ENCODE assay signal across 24 cellular contexts in genomic region chr14:92528486-92529100, GRCh38. TPM values are rescaled to one million over a fixed set of nuclear protein-coding genes. Genes with fewer than 3 reads are reported as not detected.
DNase-seq lines count a peak whose midpoint lies in the region; ATAC-seq, FAIRE-seq and TF ChIP-seq lines count a peak whose summit lies in the region.
"Had no signal": no experiment of that assay in that cellular context is flagged by ENCODE, and none has a peak within 500 bp of the region (broad histone marks: within the 10 kb centered on the region; RNA-seq: fewer than 3 reads in every experiment).

No MANE protein-coding gene starts in this region.

- peaks cover 63 to 83% (median 64%) of the 10 kb centered on the region in 3 donors for H3K4me1 Mint-ChIP-seq in CD8-positive, alpha-beta memory T cell
- peaks cover 65 to 75% of the 10 kb centered on the region in 2 donors for H3K4me1 Mint-ChIP-seq in effector memory CD8-positive, alpha-beta T cell (ENCODE audit: low read depth in 2 of 2)
- H3K4me1 Mint-ChIP-seq: neural progenitor cell had no signal

- no peak for DNase-seq in CD8-positive, alpha-beta memory T cell
- DNase-seq in IMR-90, result no peak
- DNase-seq in effector memory CD8-positive, alpha-beta T cell, result no peak
- peak; percentile 61 for DNase-seq in sigmoid colon
- DNase-seq in GM12891 (ENCODE audit: insufficient read length, low spot score), result no peak
- DNase-seq in esophagus squamous epithelium (lab: John Stamatoyannopoulos, UW), result no peak
- DNase-seq: activated naive CD4-positive, alpha-beta T cell; COR-L47; hypothalamus; left cardiac atrium; NCI-H1694; NCI-H446 treated with DMSO at 0.1 percent for 48 hours; NCI-H774; SHP77 treated with DMSO at 0.1 percent for 48 hours; small intestine; stimulated activated naive CD8-positive, alpha-beta T cell treated with anti-CD3 and anti-CD28 coated beads, Interleukin-15, amount 100 ng/mL, for 72 hours; T-helper 2 cell; tibial artery had no signal

- peak overlapping the region; percentile 83 for H2AK9ac ChIP-seq in IMR-90 (replicated peaks; ENCODE audit: low read depth, low read length, poor library complexity)

- H3K79me1 ChIP-seq in IMR-90 (ENCODE audit: low read depth in 1 of 2, low read length in 2 of 2), result peaks cover 48 to 79% of the 10 kb centered on the region in 2 experiments

- no peak overlapping the region for H3K27ac ChIP-seq in CD8-positive, alpha-beta memory T cell (ENCODE audit: low read depth, low read length)
- peak overlapping the region; percentile 75 for H3K27ac ChIP-seq in IMR-90 (ENCODE audit: insufficient read depth, low read length)
- H3K27ac ChIP-seq in sigmoid colon, result peak overlapping the region in 3 of 4 donors; percentile 64 to 85 (median 80)
- H3K27ac ChIP-seq in esophagus squamous epithelium, result peak overlapping the region in 1 of 4 donors; percentile 52
- H3K27ac ChIP-seq: BLaER1, neural progenitor cell, tibial artery had no signal

- peak overlapping the region; percentile 1 for H2AFZ ChIP-seq in IMR-90 (replicated peaks; ENCODE audit: low read length, poor library complexity)
- H2AFZ ChIP-seq: neural progenitor cell had no signal

- H3K4me2 ChIP-seq in IMR-90 (ENCODE audit: low read depth, low read length), result no peak overlapping the region
- H3K4me2 ChIP-seq: BLaER1, neural progenitor cell had no signal

- H3K14ac ChIP-seq in IMR-90 (replicated peaks; ENCODE audit: low read depth, low read length), result peak overlapping the region; percentile 84; the same call in 1 of the 2 replicates

- peak overlapping the region; percentile 24 for H3K18ac ChIP-seq in IMR-90 (ENCODE audit: low read depth, low read length)

- in situ Hi-C loops in IMR-90 (cut with MboI; ENCODE audit: low sequenced_read_pairs), result no loop called here

- no peak overlapping the region for H3K4me3 ChIP-seq in CD8-positive, alpha-beta memory T cell (ENCODE audit: low read length)
- H3K4me3 ChIP-seq in IMR-90 (ENCODE audit: insufficient read depth, low read depth, low read length) (no peak overlapping the region), sigmoid colon (no peak overlapping the region), esophagus squamous epithelium (no peak overlapping the region)
- H3K4me3 ChIP-seq: BLaER1, neural progenitor cell, Peyer's patch, tibial artery had no signal

- POLR2A ChIA-PET in CD8-positive, alpha-beta memory T cell (lab: Charles Lee), result interaction anchor here (1.2 kb wide), 1 partner anchor 58 kb away, joined by 4 read pairs; no protein-coding TSS in a partner anchor
- POLR2A ChIA-PET in IMR-90 (lab: Charles Lee; ENCODE audit: unreplicated experiment), result no interaction called here

- no peak overlapping the region for H3K4me3 Mint-ChIP-seq in CD8-positive, alpha-beta memory T cell
- H3K4me3 Mint-ChIP-seq in effector memory CD8-positive, alpha-beta T cell, result peak overlapping the region; percentile 8 to 72
- H3K4me3 Mint-ChIP-seq: neural progenitor cell had no signal

- intact Hi-C loops in IMR-90 (cut with micrococcal nuclease), result no loop called here
- intact Hi-C loops in sigmoid colon (cut with DNase I), result no loop called here
- intact Hi-C loops in esophagus squamous epithelium (cut with DNase I), result no loop called here

- no peaks in the 10 kb centered on the region for H3K36me3 ChIP-seq in CD8-positive, alpha-beta memory T cell (ENCODE audit: insufficient read depth, low read length)
- H3K36me3 ChIP-seq in IMR-90 (ENCODE audit: control insufficient read depth, insufficient read depth, low read length), result no peaks in the 10 kb centered on the region
- no peaks in the 10 kb centered on the region for H3K36me3 ChIP-seq in sigmoid colon
- H3K36me3 ChIP-seq in esophagus squamous epithelium, result no peaks in the 10 kb centered on the region
- H3K36me3 ChIP-seq: BLaER1, neural progenitor cell, Peyer's patch, tibial artery had no signal

- CTCF ChIA-PET in CD8-positive, alpha-beta memory T cell (lab: Charles Lee), result no interaction called here
- CTCF ChIA-PET in IMR-90 (lab: Yijun Ruan, JAX), result interaction anchor here (0.6 kb wide), 1 partner anchor 224 kb away, joined by 4 read pairs; no protein-coding TSS in a partner anchor

- FAIRE-seq in GM12891 (lab: Jason Lieb, UNC), result no peak
- FAIRE-seq: G401.6, small intestine had no signal

- TF ChIP-seq CTCF in IMR-90 (conservative IDR thresholded peaks at IDR 0.05; ENCODE audit: low read depth, low read length) (no peak), sigmoid colon (IDR thresholded peaks at IDR 0.05) (no peak), esophagus squamous epithelium (IDR thresholded peaks at IDR 0.05) (no peak)

- no peak for TF ChIP-seq RAD21 in IMR-90 (IDR thresholded peaks at IDR 0.05; ENCODE audit: low read length)

- H4K8ac ChIP-seq in IMR-90 (ENCODE audit: low read depth in 2 of 2, low read length in 2 of 2), result peak overlapping the region; percentile 25 to 65; a peak in 2 of 4 replicates

- no peaks in the 10 kb centered on the region for H3K27me3 Mint-ChIP-seq in CD8-positive, alpha-beta memory T cell
- H3K27me3 Mint-ChIP-seq in effector memory CD8-positive, alpha-beta T cell, result no peaks in the 10 kb centered on the region
- H3K27me3 Mint-ChIP-seq: stimulated activated naive CD8-positive, alpha-beta T cell treated with anti-CD3 and anti-CD28 coated beads, Interleukin-15, amount 100 ng/mL, for 72 hours had no signal

- no peaks in the 10 kb centered on the region for H3K9me3 Mint-ChIP-seq in CD8-positive, alpha-beta memory T cell
- no peaks in the 10 kb centered on the region for H3K9me3 Mint-ChIP-seq in effector memory CD8-positive, alpha-beta T cell
- H3K9me3 Mint-ChIP-seq: neural progenitor cell; stimulated activated naive CD8-positive, alpha-beta T cell treated with anti-CD3 and anti-CD28 coated beads, Interleukin-15, amount 100 ng/mL, for 72 hours had no signal

- no peak for ATAC-seq in IMR-90 (ENCODE audit: low read depth)
- ATAC-seq in effector memory CD8-positive, alpha-beta T cell (replicated peaks), result no peak
- no peak for ATAC-seq in HG02884 (IDR thresholded peaks at IDR 0.05; ENCODE audit: unreplicated experiment)
- ATAC-seq: activated CD4-positive, CD25-positive, alpha-beta regulatory T cell treated with anti-CD3 and anti-CD28 coated beads, Interleukin-2, amount 50 U/mL, for 24 hours; left cardiac atrium; stimulated activated naive CD8-positive, alpha-beta T cell treated with anti-CD3 and anti-CD28 coated beads, Interleukin-15, amount 100 ng/mL, for 72 hours had no signal

- H3K56ac ChIP-seq in IMR-90 (ENCODE audit: extremely low read depth, insufficient read depth, low read length), result no peak overlapping the region

- H3K4ac ChIP-seq in IMR-90 (ENCODE audit: low read depth, low read length), result peak overlapping the region; percentile 81

- dilution Hi-C loops in IMR-90 (cut with HindIII; ENCODE audit: low sequenced_read_pairs, unreplicated experiment), result no loop called here

- H3K9me3 ChIP-seq in CD8-positive, alpha-beta memory T cell (ENCODE audit: low read length), result no peaks in the 10 kb centered on the region
- H3K9me3 ChIP-seq in IMR-90 (ENCODE audit: control insufficient read depth, insufficient read depth, low read length) (no peaks in the 10 kb centered on the region), sigmoid colon (no peaks in the 10 kb centered on the region), esophagus squamous epithelium (no peaks in the 10 kb centered on the region)
- H3K9me3 ChIP-seq: BLaER1, Peyer's patch, tibial artery had no signal

- peak overlapping the region; percentile 88 for H2BK120ac ChIP-seq in IMR-90 (ENCODE audit: low read depth, low read length)

- peak overlapping the region; percentile 78 for H4K5ac ChIP-seq in IMR-90 (ENCODE audit: low read depth, low read length)

- H2AK5ac ChIP-seq in IMR-90 (ENCODE audit: low read depth, low read length), result peak overlapping the region; percentile 94

- TF ChIP-seq EP300 in sigmoid colon (IDR thresholded peaks at IDR 0.05), result no peak

- peak overlapping the region; percentile 74 for H2BK20ac ChIP-seq in IMR-90 (ENCODE audit: low read depth, low read length)

- H2BK15ac ChIP-seq in IMR-90 (ENCODE audit: low read depth, low read length), result peak overlapping the region; percentile 42; the same call in 1 of the 3 replicates

- H3K27me3 ChIP-seq in CD8-positive, alpha-beta memory T cell (ENCODE audit: insufficient read depth, low read length, poor library complexity, severe bottlenecking), result no peaks in the 10 kb centered on the region
- H3K27me3 ChIP-seq in IMR-90 (ENCODE audit: control insufficient read depth, insufficient read depth, low read length) (no peaks in the 10 kb centered on the region), sigmoid colon (no peaks in the 10 kb centered on the region), esophagus squamous epithelium (no peaks in the 10 kb centered on the region)
- H3K27me3 ChIP-seq: BLaER1, neural progenitor cell, Peyer's patch, tibial artery had no signal

- H3K27ac Mint-ChIP-seq in CD8-positive, alpha-beta memory T cell, result peak overlapping the region in 7 of 8 donors; percentile 26 to 100 (median 91)
- peak overlapping the region; percentile 97 to 99 for H3K27ac Mint-ChIP-seq in effector memory CD8-positive, alpha-beta T cell
- H3K27ac Mint-ChIP-seq: neural progenitor cell had no signal

- peaks cover 26% of the 10 kb centered on the region for H3K9me1 ChIP-seq in IMR-90 (ENCODE audit: insufficient read depth, low read length)

- peak overlapping the region; percentile 74 for H2BK5ac ChIP-seq in IMR-90 (ENCODE audit: low read depth, low read length, poor library complexity, severe bottlenecking)

- H3K4me1 ChIP-seq in CD8-positive, alpha-beta memory T cell (ENCODE audit: insufficient read depth, low read length), result peaks cover 49% of the 10 kb centered on the region
- peaks cover 26% of the 10 kb centered on the region for H3K4me1 ChIP-seq in IMR-90 (ENCODE audit: control insufficient read depth, insufficient read depth, low read length)
- H3K4me1 ChIP-seq in sigmoid colon, result peaks cover 0 to 94% (median 57%) of the 10 kb centered on the region in 4 donors
- H3K4me1 ChIP-seq in esophagus squamous epithelium, result peaks cover 0 to 55% (median 9%) of the 10 kb centered on the region in 3 donors
- H3K4me1 ChIP-seq: neural progenitor cell had no signal

- H3K23ac ChIP-seq in IMR-90 (ENCODE audit: low read depth, low read length), result peak overlapping the region; percentile 73

- no TSS peak for BruUV-seq in IMR-90 (replicated peaks; lab: Mats Ljungman, UMichigan)

- H4K91ac ChIP-seq in IMR-90 (ENCODE audit: insufficient read depth, low read depth, low read length), result peak overlapping the region; percentile 75

- no peak for TF ChIP-seq POLR2A in IMR-90 (IDR thresholded peaks at IDR 0.05; ENCODE audit: low read depth, low read length)
- TF ChIP-seq POLR2A in sigmoid colon (IDR thresholded peaks at IDR 0.05), result no peak
- no peak for TF ChIP-seq POLR2A in GM12891 (IDR thresholded peaks at IDR 0.05; ENCODE audit: low read depth, low read length)
- TF ChIP-seq POLR2A in esophagus squamous epithelium (IDR thresholded peaks at IDR 0.05), result no peak

- H3K36me3 Mint-ChIP-seq in CD8-positive, alpha-beta memory T cell, result peaks cover 0 to 3% (median 3%) of the 10 kb centered on the region in 3 donors
- peaks cover 25% of the 10 kb centered on the region for H3K36me3 Mint-ChIP-seq in effector memory CD8-positive, alpha-beta T cell (ENCODE audit: insufficient read depth)
- H3K36me3 Mint-ChIP-seq: neural progenitor cell had no signal

- H4K20me1 ChIP-seq in IMR-90 (ENCODE audit: insufficient read depth, low read length), result peaks cover 14% of the 10 kb centered on the region

- no peak overlapping the region for H3K9ac ChIP-seq in IMR-90 (ENCODE audit: low read depth, low read length)
- H3K9ac ChIP-seq: BLaER1, neural progenitor cell had no signal

- WGBS in IMR-90 (ENCODE audit: extremely low coverage in 2 of 2, insufficient read length in 1 of 2), 2 experiments, result no CpG with 5 or more reads among the region's 14 CpGs
- WGBS in sigmoid colon, 2 donors, result 95 to 96% methylated on average over 14 of the region's 14 CpGs
- 92 to 96% methylated on average over 9 to 13 of the region's 14 CpGs for WGBS in esophagus squamous epithelium, 2 donors

RNA-seq across cellular contexts. Expression of gene RIN3, which starts 15.0 kb away (rescaled TPM):
- 10 to 100 TPM; 46.0 to 47.4 TPM for total RNA-seq in CD8-positive, alpha-beta memory T cell
- polyA plus RNA-seq in CD8-positive, alpha-beta memory T cell, result 31.9 TPM
- total RNA-seq in IMR-90 (2012; rRNA removed) (2.2 and 2.5 TPM in 2 replicates), sigmoid colon (10 to 100 TPM; 12.7 to 31.8 (median 23.0) TPM), esophagus squamous epithelium (1 to 10 TPM; 1.9 to 9.7 (median 4.4) TPM)
- polyA plus RNA-seq in IMR-90 (2012; rRNA removed) (11.1 and 11.6 TPM in 2 replicates), sigmoid colon (10 to 100 TPM in 1 of 3 donors, 1 to 10 TPM in 2; 6.0 to 19.2 (median 7.4) TPM)
- polyA plus RNA-seq in IMR-90 (2012; cell fraction: cytosol; rRNA removed), result 8.9 and 13.9 TPM in 2 replicates
- 10.8 and 19.9 TPM in 2 replicates for polyA plus RNA-seq in IMR-90 (2012; cell fraction: nucleus; rRNA removed; ENCODE audit: low replicate concordance)
- polyA plus RNA-seq in GM12891 (2012; ENCODE audit: low read depth, missing spikeins), result 7.6 TPM

Comparison
In these comparisons a context has a peak if more than half of its experiments do, and no peak if none do; other contexts are left out.
1. H3K4me3 Mint-ChIP-seq: peak in effector memory CD8-positive, alpha-beta T cell (2 of 2); none in CD8-positive, alpha-beta memory T cell (0 of 7).